Comparison of ENCODE assay signal across 14 cellular contexts in the genomic region with DNA sequence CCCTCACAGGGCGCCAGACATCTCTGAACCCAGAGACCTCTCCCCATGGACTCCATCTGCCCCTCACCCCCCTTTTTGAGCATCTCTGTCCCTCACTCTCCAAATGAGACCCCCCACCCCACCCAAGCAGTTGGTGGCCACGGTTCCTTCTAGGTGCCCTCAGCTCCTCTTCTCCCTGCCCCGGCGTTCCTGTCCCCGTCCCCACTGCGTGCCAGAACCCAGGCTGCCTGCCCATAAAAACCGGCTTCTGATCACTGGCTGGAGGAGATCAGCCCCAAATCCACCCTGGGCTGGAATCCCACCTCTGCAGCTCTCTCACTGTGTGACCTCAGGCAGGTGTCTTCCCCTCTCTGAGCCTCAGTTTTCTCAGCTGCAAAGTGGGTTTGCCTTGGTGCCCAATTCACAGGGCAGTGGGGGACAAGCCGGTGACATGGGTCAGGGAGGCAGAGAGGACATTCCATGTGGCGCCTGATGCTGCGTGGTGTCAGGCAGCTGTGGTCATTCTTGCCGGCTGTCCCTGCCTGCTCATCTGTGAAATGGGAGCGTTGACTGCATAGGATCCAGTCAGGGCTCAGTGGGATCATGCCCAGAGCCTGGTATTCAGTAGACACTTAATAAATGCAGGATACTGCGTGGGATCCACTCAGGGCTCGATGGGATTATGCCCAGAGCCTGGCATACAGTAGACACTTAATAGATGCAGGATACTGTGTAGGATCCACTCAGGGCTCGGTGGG. TPM values are rescaled to one million over a fixed set of nuclear protein-coding genes. Genes with fewer than 3 reads are reported as not detected.
"Had no signal": no experiment of that assay in that cellular context is flagged by ENCODE, and none has a peak within 500 bp of the region (broad histone marks: within the 10 kb centered on the region; RNA-seq: fewer than 3 reads in every experiment).

No MANE protein-coding gene starts in this region.

- H3K27me3 ChIP-seq: ovary, transverse colon had no signal

- H3K9me3 ChIP-seq: ovary, transverse colon had no signal

- ATAC-seq: WTC11 had no signal

- H3K36me3 ChIP-seq: ovary had no signal

- H3K4me3 ChIP-seq: ovary, transverse colon had no signal

- DNase-seq: activated CD4-positive, alpha-beta T cell treated with anti-CD3 and anti-CD28 coated beads, Interleukin-2, amount 10 ng/mL, durations not matched to agents 24 days and 14 days; activated CD8-positive, alpha-beta memory T cell treated with anti-CD3 and anti-CD28 coated beads for 24 hours; activated naive CD4-positive, alpha-beta T cell treated with anti-CD3 and anti-CD28 coated beads for 36 hours; effector memory CD4-positive, alpha-beta T cell; hippocampal formation; kidney glomerular epithelial cell; ovary; stimulated activated CD4-positive, alpha-beta T cell treated with anti-CD3 and anti-CD28 coated beads, Interleukin-4, amount 100 ng/mL, for 4 hours; transverse colon had no signal

RNA-seq across cellular contexts. Expression of a gene that starts 25.5 kb away (rescaled TPM):
- total RNA-seq: activated CD4-positive, alpha-beta T cell treated with anti-CD3 and anti-CD28 coated beads, Interleukin-2, amount 10 ng/mL, durations not matched to agents 24 days and 14 days; skeletal muscle tissue had no signal
- polyA plus RNA-seq: neural cell had no signal

RNA-seq across cellular contexts. Expression of a gene that starts 28.4 kb away (rescaled TPM):
- total RNA-seq: activated CD4-positive, alpha-beta T cell treated with anti-CD3 and anti-CD28 coated beads, Interleukin-2, amount 10 ng/mL, durations not matched to agents 24 days and 14 days; activated naive CD4-positive, alpha-beta T cell treated with anti-CD3 and anti-CD28 coated beads for 36 hours; lower leg skin; skeletal muscle tissue; WTC11 had no signal
- polyA plus RNA-seq: adipose tissue, neural cell, ovary had no signal
